16 cellular contexts compared by ENCODE assay signal in the genomic region with DNA sequence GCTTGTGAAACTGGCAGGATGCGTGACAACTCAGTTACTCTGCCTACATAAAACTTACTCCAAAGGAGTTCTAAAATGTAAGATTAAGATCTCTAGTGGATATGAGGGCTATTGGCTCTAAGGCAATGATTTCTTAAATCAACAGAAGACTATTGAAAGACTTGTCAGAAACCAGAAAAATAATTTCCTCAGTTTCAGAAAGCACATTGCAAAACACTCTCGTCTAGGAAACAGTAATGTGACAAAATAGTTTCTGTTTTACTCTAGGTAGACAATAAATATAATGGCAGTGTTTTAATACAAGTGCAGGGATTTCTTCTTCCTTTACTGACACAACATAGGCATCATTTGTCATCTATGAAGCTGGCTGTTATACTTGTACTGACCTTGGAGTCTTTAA.
"Had no signal": no experiment of that assay in that cellular context is flagged by ENCODE, and none has a peak within 500 bp of the region (broad histone marks: within the 10 kb centered on the region; RNA-seq: fewer than 3 reads in every experiment).

No MANE protein-coding gene starts in this region.

- H3K27ac Mint-ChIP-seq: nephron progenitor cell had no signal

- H3K9me3 ChIP-seq: colonic mucosa, gastrocnemius medialis, heart right ventricle, left ventricle myocardium inferior, sigmoid colon had no signal

- H3K4me3 Mint-ChIP-seq: nephron progenitor cell had no signal

- H3K27me3 ChIP-seq: colonic mucosa, gastrocnemius medialis, heart right ventricle, sigmoid colon had no signal

- H3K36me3 ChIP-seq: colonic mucosa, gastrocnemius medialis, heart right ventricle, left ventricle myocardium inferior, sigmoid colon had no signal

- H3K4me1 Mint-ChIP-seq: nephron progenitor cell had no signal

- H3K27ac ChIP-seq: colonic mucosa, gastrocnemius medialis, left ventricle myocardium inferior, sigmoid colon had no signal

- H3K4me1 ChIP-seq: colonic mucosa, gastrocnemius medialis, left ventricle myocardium inferior, sigmoid colon had no signal

- H3K9me3 Mint-ChIP-seq: nephron progenitor cell had no signal

- DNase-seq: activated CD4-positive, alpha-beta T cell treated with anti-CD3 and anti-CD28 coated beads, Interleukin-2, amount 50 U/mL, for 4 hours; activated CD4-positive, CD25-positive, alpha-beta regulatory T cell treated with anti-CD3 and anti-CD28 coated beads, Interleukin-2, amount 50 U/mL, for 72 hours; activated naive CD4-positive, alpha-beta T cell treated with anti-CD3 and anti-CD28 coated beads, Interleukin-2, amount 50 U/mL, for 16 hours; activated T-cell treated with anti-CD3 and anti-CD28 coated beads, Interleukin-2, amount 50 U/mL, for 1 hour; caudate nucleus; colonic mucosa; effector CD8-positive, alpha-beta T cell; gastrocnemius medialis; heart right ventricle; left ventricle myocardium inferior; mesendoderm; nephron progenitor cell; sigmoid colon; stimulated activated CD4-positive, alpha-beta T cell treated with anti-CD3 and anti-CD28 coated beads, Interleukin-2, amount 100 ng/mL, for 48 hours; stimulated activated naive CD4-positive, alpha-beta T cell treated with Interleukin-2 at 50 U/mL for 16 hours; trophoblast cell had no signal

- ATAC-seq: gastrocnemius medialis, heart right ventricle had no signal

- H3K4me3 ChIP-seq: colonic mucosa, gastrocnemius medialis, heart right ventricle, left ventricle myocardium inferior, sigmoid colon had no signal
